8 cellular contexts compared by ENCODE assay signal in genomic region chr1:40862008-40862863, GRCh38. TPM values are rescaled to one million over a fixed set of nuclear protein-coding genes. Genes with fewer than 3 reads are reported as not detected.
DNase-seq lines count a peak whose midpoint lies in the region; ATAC-seq and TF ChIP-seq lines count a peak whose summit lies in the region.

Gene CITED4 (minus strand): TSS chr1:40862363. CDS start chr1:40862127, 236 bp downstream.

- H2BK12ac ChIP-seq in mesenchymal stem cell (ENCODE audit: low read length in 2 of 2), result peak within 1 kb of the TSS in 1 of 2 experiments; percentile 55

- peak within 1 kb of the TSS; percentile 38 for H2BK15ac ChIP-seq in mesenchymal stem cell (ENCODE audit: low read depth, poor library complexity, severe bottlenecking)

- ATAC-seq in GM19372 (IDR thresholded peaks at IDR 0.05; ENCODE audit: low read depth, unreplicated experiment) (peak; percentile 92), HG03521 (IDR thresholded peaks at IDR 0.05; ENCODE audit: unreplicated experiment) (peak; percentile 94)

- H3K36me3 ChIP-seq in endocrine pancreas (ENCODE audit: control insufficient read depth, insufficient read depth, low read length), result no peaks in the 10 kb centered on the region
- H3K36me3 ChIP-seq in mesenchymal stem cell (ENCODE audit: control insufficient read depth in 1 of 2, insufficient read depth in 2 of 2, low read depth in 1 of 2, low read length in 2 of 2), result no peaks in the 10 kb centered on the region

- H2BK120ac ChIP-seq in mesenchymal stem cell (ENCODE audit: low read depth, low read length), result peak within 1 kb of the TSS; percentile 62

- peak within 1 kb of the TSS; percentile 75 to 85 for H3K18ac ChIP-seq in mesenchymal stem cell (ENCODE audit: low read depth in 1 of 2, low read length in 2 of 2)

- peak within 1 kb of the TSS; percentile 93 to 97 for H3K4me3 Mint-ChIP-seq in CD14-positive monocyte

- peak within 1 kb of the TSS; percentile 1 for H3K4me3 ChIP-seq in endocrine pancreas (ENCODE audit: control insufficient read depth, insufficient read depth, low read length)
- peak within 1 kb of the TSS; percentile 71 to 76 for H3K4me3 ChIP-seq in mesenchymal stem cell (ENCODE audit: insufficient read depth in 1 of 2, low read depth in 1 of 2, low read length in 2 of 2)

- H3K27ac ChIP-seq in mesenchymal stem cell (ENCODE audit: low read length, poor library complexity, severe bottlenecking), result no peak within 1 kb of the TSS

- H2BK5ac ChIP-seq in mesenchymal stem cell (ENCODE audit: low read depth, low read length, poor library complexity, severe bottlenecking), result no peak within 1 kb of the TSS

- no peaks in the 10 kb centered on the region for H3K9me3 ChIP-seq in endocrine pancreas (ENCODE audit: control insufficient read depth, low read length)
- H3K9me3 ChIP-seq in mesenchymal stem cell (ENCODE audit: control insufficient read depth, low read length), result no peaks in the 10 kb centered on the region

- peak within 1 kb of the TSS; percentile 89 to 96 (median 94) for H3K27ac Mint-ChIP-seq in CD14-positive monocyte

- no peak within 1 kb of the TSS for H4K91ac ChIP-seq in mesenchymal stem cell (ENCODE audit: low read length)

- DNase-seq in CD14-positive monocyte (ENCODE audit: low spot score), result peak; percentile 92
- peak; percentile 100 for DNase-seq in NCI-H748 treated with DMSO at 0.1 percent for 48 hours (lab: John Stamatoyannopoulos, UW)
- DNase-seq in activated CD8-positive, alpha-beta memory T cell treated with anti-CD3 and anti-CD28 coated beads for 48 hours (ENCODE audit: low read depth in 2 of 3, low spot score in 2 of 3), result peak; percentile 83 to 91 (median 83)
- peak; percentile 89 for DNase-seq in mesenchymal stem cell
- peak; percentile 80 for DNase-seq in stimulated activated CD8-positive, alpha-beta memory T cell treated with anti-CD3 and anti-CD28 coated beads, Interleukin-12 subunit alpha, Interleukin-12 subunit beta, amount 100 ng/mL, for 24 hours (ENCODE audit: extremely low read depth)

- H3K23ac ChIP-seq in mesenchymal stem cell (ENCODE audit: low read length in 2 of 2), result peak within 1 kb of the TSS in 1 of 2 experiments; percentile 28

- WGBS in mesenchymal stem cell, result 3% methylated on average over 72 of the region's 75 CpGs

- peak within 1 kb of the TSS in 1 of 2 experiments; percentile 88 for H3K14ac ChIP-seq in mesenchymal stem cell (ENCODE audit: low read length in 2 of 2)

- H4K8ac ChIP-seq in mesenchymal stem cell (ENCODE audit: low read length), result peak within 1 kb of the TSS; percentile 91

- peak within 1 kb of the TSS in 1 of 2 experiments; percentile 40 for H3K4ac ChIP-seq in mesenchymal stem cell (ENCODE audit: low read depth in 1 of 2, low read length in 2 of 2)

- H3K79me1 ChIP-seq in mesenchymal stem cell (replicated peaks; ENCODE audit: low read length, poor library complexity, severe bottlenecking), result peaks cover 6% of the 10 kb centered on the region

- peak within 1 kb of the TSS; percentile 76 for H2AFZ ChIP-seq in mesenchymal stem cell (ENCODE audit: low read depth, low read length)

- H3K27me3 Mint-ChIP-seq in CD14-positive monocyte (ENCODE audit: low read depth in 3 of 3), result peaks cover 4 to 10% (median 5%) of the 10 kb centered on the region in 3 donors

- intact Hi-C loops in CD14-positive monocyte (cut with micrococcal nuclease), result loop anchor here in 1 of 2 donors (5.0 kb wide), 1 partner anchor 75 kb away; no protein-coding TSS in a partner anchor

- peaks cover 0 to 1% of the 10 kb centered on the region in 2 donors for H3K36me3 Mint-ChIP-seq in CD14-positive monocyte

- H3K4me1 ChIP-seq in endocrine pancreas (ENCODE audit: control insufficient read depth, insufficient read depth, low read length) (no peaks in the 10 kb centered on the region), mesenchymal stem cell (ENCODE audit: control insufficient read depth, insufficient read depth, low read depth, low read length) (peaks cover 23% of the 10 kb centered on the region)

- H2AK5ac ChIP-seq in mesenchymal stem cell (ENCODE audit: low read length, severe bottlenecking), result no peak within 1 kb of the TSS

- peaks cover 30% of the 10 kb centered on the region for H3K4me1 Mint-ChIP-seq in CD14-positive monocyte

- peaks cover 0 to 1% (median 0%) of the 10 kb centered on the region in 7 donors for H3K9me3 Mint-ChIP-seq in CD14-positive monocyte

- H3K9ac ChIP-seq in endocrine pancreas (ENCODE audit: control insufficient read depth, insufficient read depth, low read length) (peak within 1 kb of the TSS; percentile 47), mesenchymal stem cell (ENCODE audit: low read length) (peak within 1 kb of the TSS; percentile 76)

- H3K27me3 ChIP-seq in endocrine pancreas (ENCODE audit: control insufficient read depth, insufficient read depth, low read length) (no peaks in the 10 kb centered on the region), mesenchymal stem cell (ENCODE audit: control insufficient read depth in 1 of 2, insufficient read depth in 1 of 2, low read length in 2 of 2) (no peaks in the 10 kb centered on the region)

- peak within 1 kb of the TSS; percentile 95 for H3K4me2 ChIP-seq in mesenchymal stem cell (ENCODE audit: low read length, poor library complexity, severe bottlenecking)

- TF ChIP-seq CTCF in CD14-positive monocyte (IDR thresholded peaks at IDR 0.05), result no peak

RNA-seq across cellular contexts. Expression of gene CITED4, which starts in this region (rescaled TPM):
- 10 to 100 TPM in 1 of 2 donors, 1 to 10 TPM in 1; 2.4 to 18.8 TPM for polyA plus RNA-seq in CD14-positive monocyte
- 8.6 TPM for polyA plus RNA-seq in mesenchymal stem cell (2013, experiment 1 of 2)
- polyA plus RNA-seq in mesenchymal stem cell (2013, experiment 2 of 2), result 9.3 TPM
